In the genomic region with DNA sequence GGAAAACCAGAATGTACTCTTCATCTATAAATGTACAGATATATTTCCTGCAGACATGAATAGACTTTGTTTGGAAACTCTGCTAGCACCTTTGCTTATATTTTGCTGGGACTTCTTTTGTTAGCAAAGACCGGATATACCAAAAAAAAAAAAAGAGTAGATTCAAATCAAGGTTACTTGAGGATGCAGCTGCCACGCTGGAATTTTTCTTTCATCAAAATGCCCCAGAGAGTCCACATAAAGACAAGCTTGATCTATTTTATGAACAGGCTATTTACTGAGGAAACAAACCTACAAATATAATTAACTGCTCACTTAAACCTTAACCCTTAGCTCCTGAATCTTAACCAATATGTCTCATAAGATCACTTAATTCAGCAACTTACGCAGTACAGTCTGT, we compare ENCODE assay signal across 10 cellular contexts.
"Had no signal": no experiment of that assay in that cellular context is flagged by ENCODE, and none has a peak within 500 bp of the region (broad histone marks: within the 10 kb centered on the region; RNA-seq: fewer than 3 reads in every experiment).

No MANE protein-coding gene starts in this region.

- H3K9me3 ChIP-seq: pancreas, suprapubic skin had no signal

- H3K27me3 Mint-ChIP-seq: activated CD8-positive, alpha-beta memory T cell treated with anti-CD3 and anti-CD28 coated beads, Interleukin-2, amount 10 ng/mL, durations not matched to agents 7 days and 5 days; activated T-cell treated with anti-CD3 and anti-CD28 coated beads, Interleukin-2, amount 50 U/mL, for 24 hours had no signal

- H3K36me3 Mint-ChIP-seq: activated CD8-positive, alpha-beta memory T cell treated with anti-CD3 and anti-CD28 coated beads, Interleukin-2, amount 10 ng/mL, durations not matched to agents 7 days and 5 days had no signal

- H3K36me3 ChIP-seq: pancreas, suprapubic skin had no signal

- DNase-seq: activated CD4-positive, alpha-beta T cell treated with anti-CD3 and anti-CD28 coated beads, Interleukin-2, amount 50 U/mL, for 4 hours; activated CD8-positive, alpha-beta memory T cell treated with anti-CD3 and anti-CD28 coated beads, Interleukin-2, amount 10 ng/mL, durations not matched to agents 7 days and 5 days; activated effector memory CD4-positive, alpha-beta T cell treated with anti-CD3 and anti-CD28 coated beads, Interleukin-2, amount 50 U/mL, for 16 hours; activated T-cell treated with anti-CD3 and anti-CD28 coated beads, Interleukin-2, amount 50 U/mL, for 24 hours; islet precursor cell; mesendoderm; pancreas; stimulated activated CD4-positive, alpha-beta T cell treated with anti-CD3 and anti-CD28 coated beads, Interleukin-2, amount 100 ng/mL, for 48 hours; stimulated activated naive CD4-positive, alpha-beta T cell treated with Interleukin-2 at 50 U/mL for 16 hours had no signal

- ATAC-seq: activated CD8-positive, alpha-beta memory T cell treated with anti-CD3 and anti-CD28 coated beads, Interleukin-2, amount 10 ng/mL, durations not matched to agents 7 days and 5 days had no signal

- H3K4me3 Mint-ChIP-seq: activated CD8-positive, alpha-beta memory T cell treated with anti-CD3 and anti-CD28 coated beads, Interleukin-2, amount 10 ng/mL, durations not matched to agents 7 days and 5 days; activated T-cell treated with anti-CD3 and anti-CD28 coated beads, Interleukin-2, amount 50 U/mL, for 24 hours had no signal

- H3K27me3 ChIP-seq: pancreas, suprapubic skin had no signal

- H3K27ac Mint-ChIP-seq: activated CD8-positive, alpha-beta memory T cell treated with anti-CD3 and anti-CD28 coated beads, Interleukin-2, amount 10 ng/mL, durations not matched to agents 7 days and 5 days; activated T-cell treated with anti-CD3 and anti-CD28 coated beads, Interleukin-2, amount 50 U/mL, for 24 hours had no signal

- H3K27ac ChIP-seq: pancreas, suprapubic skin had no signal

- H3K4me1 ChIP-seq: pancreas had no signal

- H3K9me3 Mint-ChIP-seq: activated T-cell treated with anti-CD3 and anti-CD28 coated beads, Interleukin-2, amount 50 U/mL, for 24 hours had no signal

- H3K4me3 ChIP-seq: pancreas, suprapubic skin had no signal
